Comparison of ENCODE assay signal across 1 cellular context in the genomic region with DNA sequence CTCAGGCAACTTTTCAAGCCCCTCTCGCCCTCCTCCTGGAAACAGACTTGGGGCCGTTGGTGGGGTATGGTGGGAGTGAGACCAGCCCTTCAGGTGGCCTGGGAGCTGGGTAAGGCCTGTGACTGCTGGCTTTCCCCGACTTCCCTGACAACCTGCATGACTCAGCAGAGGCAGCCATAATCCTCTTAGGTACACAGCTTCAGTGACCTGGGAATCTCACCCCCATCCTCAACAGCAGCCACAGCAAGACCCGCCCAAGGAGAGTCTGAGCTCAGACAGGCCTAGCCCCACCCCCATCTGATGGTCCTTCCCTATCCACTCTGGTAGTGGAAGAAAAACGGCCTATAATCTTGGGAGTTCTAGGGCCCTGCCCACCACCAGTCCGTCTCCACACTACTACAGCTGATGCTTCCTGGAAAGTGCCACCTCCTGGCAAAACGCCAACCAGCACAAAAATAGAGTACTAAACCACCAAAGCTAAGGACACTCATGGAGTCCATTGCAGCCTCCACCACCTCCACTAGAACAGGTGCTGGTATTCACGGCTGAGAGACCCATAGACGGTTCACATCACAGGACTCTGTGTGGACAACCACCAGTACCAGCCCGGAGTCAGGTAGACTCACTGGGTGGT.
TF ChIP-seq lines count a peak whose summit lies in the region.

No MANE protein-coding gene starts in this region.

TF ChIP-seq in K562, 482 proteins besides CTCF, POLR2A, EP300 and RAD21 (continued from another document):
- TF ChIP-seq, protein P1, sequence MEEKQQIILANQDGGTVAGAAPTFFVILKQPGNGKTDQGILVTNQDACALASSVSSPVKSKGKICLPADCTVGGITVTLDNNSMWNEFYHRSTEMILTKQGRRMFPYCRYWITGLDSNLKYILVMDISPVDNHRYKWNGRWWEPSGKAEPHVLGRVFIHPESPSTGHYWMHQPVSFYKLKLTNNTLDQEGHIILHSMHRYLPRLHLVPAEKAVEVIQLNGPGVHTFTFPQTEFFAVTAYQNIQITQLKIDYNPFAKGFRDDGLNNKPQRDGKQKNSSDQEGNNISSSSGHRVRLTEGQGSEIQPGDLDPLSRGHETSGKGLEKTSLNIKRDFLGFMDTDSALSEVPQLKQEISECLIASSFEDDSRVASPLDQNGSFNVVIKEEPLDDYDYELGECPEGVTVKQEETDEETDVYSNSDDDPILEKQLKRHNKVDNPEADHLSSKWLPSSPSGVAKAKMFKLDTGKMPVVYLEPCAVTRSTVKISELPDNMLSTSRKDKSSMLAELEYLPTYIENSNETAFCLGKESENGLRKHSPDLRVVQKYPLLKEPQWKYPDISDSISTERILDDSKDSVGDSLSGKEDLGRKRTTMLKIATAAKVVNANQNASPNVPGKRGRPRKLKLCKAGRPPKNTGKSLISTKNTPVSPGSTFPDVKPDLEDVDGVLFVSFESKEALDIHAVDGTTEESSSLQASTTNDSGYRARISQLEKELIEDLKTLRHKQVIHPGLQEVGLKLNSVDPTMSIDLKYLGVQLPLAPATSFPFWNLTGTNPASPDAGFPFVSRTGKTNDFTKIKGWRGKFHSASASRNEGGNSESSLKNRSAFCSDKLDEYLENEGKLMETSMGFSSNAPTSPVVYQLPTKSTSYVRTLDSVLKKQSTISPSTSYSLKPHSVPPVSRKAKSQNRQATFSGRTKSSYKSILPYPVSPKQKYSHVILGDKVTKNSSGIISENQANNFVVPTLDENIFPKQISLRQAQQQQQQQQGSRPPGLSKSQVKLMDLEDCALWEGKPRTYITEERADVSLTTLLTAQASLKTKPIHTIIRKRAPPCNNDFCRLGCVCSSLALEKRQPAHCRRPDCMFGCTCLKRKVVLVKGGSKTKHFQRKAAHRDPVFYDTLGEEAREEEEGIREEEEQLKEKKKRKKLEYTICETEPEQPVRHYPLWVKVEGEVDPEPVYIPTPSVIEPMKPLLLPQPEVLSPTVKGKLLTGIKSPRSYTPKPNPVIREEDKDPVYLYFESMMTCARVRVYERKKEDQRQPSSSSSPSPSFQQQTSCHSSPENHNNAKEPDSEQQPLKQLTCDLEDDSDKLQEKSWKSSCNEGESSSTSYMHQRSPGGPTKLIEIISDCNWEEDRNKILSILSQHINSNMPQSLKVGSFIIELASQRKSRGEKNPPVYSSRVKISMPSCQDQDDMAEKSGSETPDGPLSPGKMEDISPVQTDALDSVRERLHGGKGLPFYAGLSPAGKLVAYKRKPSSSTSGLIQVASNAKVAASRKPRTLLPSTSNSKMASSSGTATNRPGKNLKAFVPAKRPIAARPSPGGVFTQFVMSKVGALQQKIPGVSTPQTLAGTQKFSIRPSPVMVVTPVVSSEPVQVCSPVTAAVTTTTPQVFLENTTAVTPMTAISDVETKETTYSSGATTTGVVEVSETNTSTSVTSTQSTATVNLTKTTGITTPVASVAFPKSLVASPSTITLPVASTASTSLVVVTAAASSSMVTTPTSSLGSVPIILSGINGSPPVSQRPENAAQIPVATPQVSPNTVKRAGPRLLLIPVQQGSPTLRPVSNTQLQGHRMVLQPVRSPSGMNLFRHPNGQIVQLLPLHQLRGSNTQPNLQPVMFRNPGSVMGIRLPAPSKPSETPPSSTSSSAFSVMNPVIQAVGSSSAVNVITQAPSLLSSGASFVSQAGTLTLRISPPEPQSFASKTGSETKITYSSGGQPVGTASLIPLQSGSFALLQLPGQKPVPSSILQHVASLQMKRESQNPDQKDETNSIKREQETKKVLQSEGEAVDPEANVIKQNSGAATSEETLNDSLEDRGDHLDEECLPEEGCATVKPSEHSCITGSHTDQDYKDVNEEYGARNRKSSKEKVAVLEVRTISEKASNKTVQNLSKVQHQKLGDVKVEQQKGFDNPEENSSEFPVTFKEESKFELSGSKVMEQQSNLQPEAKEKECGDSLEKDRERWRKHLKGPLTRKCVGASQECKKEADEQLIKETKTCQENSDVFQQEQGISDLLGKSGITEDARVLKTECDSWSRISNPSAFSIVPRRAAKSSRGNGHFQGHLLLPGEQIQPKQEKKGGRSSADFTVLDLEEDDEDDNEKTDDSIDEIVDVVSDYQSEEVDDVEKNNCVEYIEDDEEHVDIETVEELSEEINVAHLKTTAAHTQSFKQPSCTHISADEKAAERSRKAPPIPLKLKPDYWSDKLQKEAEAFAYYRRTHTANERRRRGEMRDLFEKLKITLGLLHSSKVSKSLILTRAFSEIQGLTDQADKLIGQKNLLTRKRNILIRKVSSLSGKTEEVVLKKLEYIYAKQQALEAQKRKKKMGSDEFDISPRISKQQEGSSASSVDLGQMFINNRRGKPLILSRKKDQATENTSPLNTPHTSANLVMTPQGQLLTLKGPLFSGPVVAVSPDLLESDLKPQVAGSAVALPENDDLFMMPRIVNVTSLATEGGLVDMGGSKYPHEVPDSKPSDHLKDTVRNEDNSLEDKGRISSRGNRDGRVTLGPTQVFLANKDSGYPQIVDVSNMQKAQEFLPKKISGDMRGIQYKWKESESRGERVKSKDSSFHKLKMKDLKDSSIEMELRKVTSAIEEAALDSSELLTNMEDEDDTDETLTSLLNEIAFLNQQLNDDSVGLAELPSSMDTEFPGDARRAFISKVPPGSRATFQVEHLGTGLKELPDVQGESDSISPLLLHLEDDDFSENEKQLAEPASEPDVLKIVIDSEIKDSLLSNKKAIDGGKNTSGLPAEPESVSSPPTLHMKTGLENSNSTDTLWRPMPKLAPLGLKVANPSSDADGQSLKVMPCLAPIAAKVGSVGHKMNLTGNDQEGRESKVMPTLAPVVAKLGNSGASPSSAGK (IDR thresholded peaks at IDR 0.05) = no peak
- peak; percentile 59; the same call in 1 of the 2 replicates for TF ChIP-seq C11orf30 (IDR thresholded peaks at IDR 0.05; ENCODE audit: low read depth)
- no peak for TF ChIP-seq BDP1 (IDR thresholded peaks at IDR 0.05; ENCODE audit: insufficient read depth, insufficient read length)
- peak; percentile 94 for TF ChIP-seq NFIC (IDR thresholded peaks at IDR 0.05)
- no peak for TF ChIP-seq BACH1 (tag; IDR thresholded peaks at IDR 0.05)
- no peak for TF ChIP-seq MEF2A (IDR thresholded peaks at IDR 0.05; ENCODE audit: control insufficient read depth, low read depth, low read length)
- TF ChIP-seq NCOA4 (IDR thresholded peaks at IDR 0.05; ENCODE audit: partially characterized antibody) = no peak
- no peak for TF ChIP-seq PTRF (tag; IDR thresholded peaks at IDR 0.05)
- TF ChIP-seq, protein P2, sequence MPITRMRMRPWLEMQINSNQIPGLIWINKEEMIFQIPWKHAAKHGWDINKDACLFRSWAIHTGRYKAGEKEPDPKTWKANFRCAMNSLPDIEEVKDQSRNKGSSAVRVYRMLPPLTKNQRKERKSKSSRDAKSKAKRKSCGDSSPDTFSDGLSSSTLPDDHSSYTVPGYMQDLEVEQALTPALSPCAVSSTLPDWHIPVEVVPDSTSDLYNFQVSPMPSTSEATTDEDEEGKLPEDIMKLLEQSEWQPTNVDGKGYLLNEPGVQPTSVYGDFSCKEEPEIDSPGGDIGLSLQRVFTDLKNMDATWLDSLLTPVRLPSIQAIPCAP (CRISPR knock-in tag; IDR thresholded peaks at IDR 0.05; ENCODE audit: borderline replicate concordance) = no peak
- TF ChIP-seq, protein P3, sequence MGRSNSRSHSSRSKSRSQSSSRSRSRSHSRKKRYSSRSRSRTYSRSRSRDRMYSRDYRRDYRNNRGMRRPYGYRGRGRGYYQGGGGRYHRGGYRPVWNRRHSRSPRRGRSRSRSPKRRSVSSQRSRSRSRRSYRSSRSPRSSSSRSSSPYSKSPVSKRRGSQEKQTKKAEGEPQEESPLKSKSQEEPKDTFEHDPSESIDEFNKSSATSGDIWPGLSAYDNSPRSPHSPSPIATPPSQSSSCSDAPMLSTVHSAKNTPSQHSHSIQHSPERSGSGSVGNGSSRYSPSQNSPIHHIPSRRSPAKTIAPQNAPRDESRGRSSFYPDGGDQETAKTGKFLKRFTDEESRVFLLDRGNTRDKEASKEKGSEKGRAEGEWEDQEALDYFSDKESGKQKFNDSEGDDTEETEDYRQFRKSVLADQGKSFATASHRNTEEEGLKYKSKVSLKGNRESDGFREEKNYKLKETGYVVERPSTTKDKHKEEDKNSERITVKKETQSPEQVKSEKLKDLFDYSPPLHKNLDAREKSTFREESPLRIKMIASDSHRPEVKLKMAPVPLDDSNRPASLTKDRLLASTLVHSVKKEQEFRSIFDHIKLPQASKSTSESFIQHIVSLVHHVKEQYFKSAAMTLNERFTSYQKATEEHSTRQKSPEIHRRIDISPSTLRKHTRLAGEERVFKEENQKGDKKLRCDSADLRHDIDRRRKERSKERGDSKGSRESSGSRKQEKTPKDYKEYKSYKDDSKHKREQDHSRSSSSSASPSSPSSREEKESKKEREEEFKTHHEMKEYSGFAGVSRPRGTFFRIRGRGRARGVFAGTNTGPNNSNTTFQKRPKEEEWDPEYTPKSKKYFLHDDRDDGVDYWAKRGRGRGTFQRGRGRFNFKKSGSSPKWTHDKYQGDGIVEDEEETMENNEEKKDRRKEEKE (IDR thresholded peaks at IDR 0.05; ENCODE audit: borderline replicate concordance in 1 of 2, control insufficient read depth in 1 of 2, low read depth in 2 of 2, low read length in 1 of 2) = no peak
- TF ChIP-seq MTA1 (IDR thresholded peaks at IDR 0.05; ENCODE audit: borderline replicate concordance) = no peak
- TF ChIP-seq ZNF830 (CRISPR knock-in tag; IDR thresholded peaks at IDR 0.05) = no peak
- TF ChIP-seq, protein P4, sequence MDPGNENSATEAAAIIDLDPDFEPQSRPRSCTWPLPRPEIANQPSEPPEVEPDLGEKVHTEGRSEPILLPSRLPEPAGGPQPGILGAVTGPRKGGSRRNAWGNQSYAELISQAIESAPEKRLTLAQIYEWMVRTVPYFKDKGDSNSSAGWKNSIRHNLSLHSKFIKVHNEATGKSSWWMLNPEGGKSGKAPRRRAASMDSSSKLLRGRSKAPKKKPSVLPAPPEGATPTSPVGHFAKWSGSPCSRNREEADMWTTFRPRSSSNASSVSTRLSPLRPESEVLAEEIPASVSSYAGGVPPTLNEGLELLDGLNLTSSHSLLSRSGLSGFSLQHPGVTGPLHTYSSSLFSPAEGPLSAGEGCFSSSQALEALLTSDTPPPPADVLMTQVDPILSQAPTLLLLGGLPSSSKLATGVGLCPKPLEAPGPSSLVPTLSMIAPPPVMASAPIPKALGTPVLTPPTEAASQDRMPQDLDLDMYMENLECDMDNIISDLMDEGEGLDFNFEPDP (CRISPR knock-in tag; IDR thresholded peaks at IDR 0.05) = no peak
- TF ChIP-seq THRAP3 (IDR thresholded peaks at IDR 0.05; ENCODE audit: borderline replicate concordance) = no peak
- peak; percentile 17; the same call in 1 of the 2 replicates for TF ChIP-seq MAFF (IDR thresholded peaks at IDR 0.05; ENCODE audit: low read length)
- no peak for TF ChIP-seq ZNF143 (CRISPR knock-in tag; IDR thresholded peaks at IDR 0.05)
- TF ChIP-seq, protein P5, sequence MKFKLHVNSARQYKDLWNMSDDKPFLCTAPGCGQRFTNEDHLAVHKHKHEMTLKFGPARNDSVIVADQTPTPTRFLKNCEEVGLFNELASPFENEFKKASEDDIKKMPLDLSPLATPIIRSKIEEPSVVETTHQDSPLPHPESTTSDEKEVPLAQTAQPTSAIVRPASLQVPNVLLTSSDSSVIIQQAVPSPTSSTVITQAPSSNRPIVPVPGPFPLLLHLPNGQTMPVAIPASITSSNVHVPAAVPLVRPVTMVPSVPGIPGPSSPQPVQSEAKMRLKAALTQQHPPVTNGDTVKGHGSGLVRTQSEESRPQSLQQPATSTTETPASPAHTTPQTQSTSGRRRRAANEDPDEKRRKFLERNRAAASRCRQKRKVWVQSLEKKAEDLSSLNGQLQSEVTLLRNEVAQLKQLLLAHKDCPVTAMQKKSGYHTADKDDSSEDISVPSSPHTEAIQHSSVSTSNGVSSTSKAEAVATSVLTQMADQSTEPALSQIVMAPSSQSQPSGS (CRISPR knock-in tag; IDR thresholded peaks at IDR 0.05) = no peak
- no peak for TF ChIP-seq TAL1 (IDR thresholded peaks at IDR 0.05)
